ENCODE assay signal across 16 cellular contexts in the genomic region with DNA sequence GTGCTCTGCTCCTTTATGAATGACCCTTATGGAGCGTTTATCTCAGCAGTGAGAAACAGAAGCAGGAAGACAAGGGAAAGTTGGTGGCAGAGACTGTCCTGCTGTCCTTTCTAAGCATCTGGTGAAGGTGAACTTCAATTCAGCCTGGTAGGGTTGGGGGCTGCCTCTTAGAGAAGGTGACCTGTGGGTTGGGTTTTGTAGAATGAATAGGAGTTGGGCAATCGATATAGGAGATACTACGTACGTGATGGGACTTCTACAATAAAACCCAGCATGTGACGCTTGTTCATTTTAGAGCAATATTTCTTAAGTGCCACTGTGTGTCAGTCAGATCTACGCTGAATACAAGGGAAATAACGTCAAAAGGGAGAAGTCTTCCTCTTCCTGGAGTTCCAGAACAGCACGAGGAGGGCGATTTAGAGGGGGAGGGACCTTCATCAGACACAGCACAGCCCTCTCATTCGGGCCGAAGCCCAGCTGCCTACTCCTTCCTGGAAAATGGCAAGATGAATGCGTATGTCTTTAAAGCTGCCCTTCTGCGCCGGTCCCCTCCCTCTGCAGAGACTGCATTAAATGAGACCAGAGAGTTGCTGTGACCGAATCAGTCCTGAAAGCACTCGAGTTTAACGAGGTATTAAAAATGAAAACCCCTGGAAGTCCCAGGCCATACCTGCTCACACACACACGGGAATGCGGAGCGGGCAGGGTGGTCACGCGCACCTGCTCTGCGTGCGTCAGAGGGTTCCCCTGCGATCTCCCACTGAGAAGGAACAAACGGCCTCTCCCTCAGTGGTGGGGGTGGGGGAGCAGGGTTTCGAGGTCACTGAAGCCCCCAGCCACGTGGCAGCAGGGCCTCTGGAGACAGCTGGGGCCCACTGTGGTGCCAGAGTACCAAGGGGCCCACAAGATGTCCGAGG.
A peak's percentile ranks its signal among the peaks of the same experiment; 100 is the strongest.
DNase-seq lines count a peak whose midpoint lies in the region; ATAC-seq and TF ChIP-seq lines count a peak whose summit lies in the region.
"Had no signal": no experiment of that assay in that cellular context is flagged by ENCODE, and none has a peak within 500 bp of the region (broad histone marks: within the 10 kb centered on the region; RNA-seq: fewer than 3 reads in every experiment).

No MANE protein-coding gene starts in this region.

- no peak for TF ChIP-seq POLR2A in GM18505 (IDR thresholded peaks at IDR 0.05; ENCODE audit: borderline replicate concordance, extremely low read depth, insufficient read depth, insufficient read length)

- H3K9ac ChIP-seq in HUES6 (ENCODE audit: low read length) = no peak overlapping the region
- no peak overlapping the region for H3K9ac ChIP-seq in endodermal cell (ENCODE audit: extremely low read depth, low read length, poor library complexity, severe bottlenecking)

- no peak overlapping the region for H3K27ac ChIP-seq in right cardiac atrium (ENCODE audit: low read length)
- no peak overlapping the region for H3K27ac ChIP-seq in right atrium auricular region
- H3K27ac ChIP-seq in HUES6 (ENCODE audit: low read depth, low read length) = peak overlapping the region; percentile 56; the same call in 1 of the 2 replicates
- H3K27ac ChIP-seq in endodermal cell (ENCODE audit: low read depth, low read length) = peak overlapping the region; percentile 63
- H3K27ac ChIP-seq: cardiac muscle cell, neutrophil had no signal

- H3K27me3 Mint-ChIP-seq in endodermal cell (ENCODE audit: insufficient read depth) (no peaks in the 10 kb centered on the region), type B pancreatic cell (no peaks in the 10 kb centered on the region)

- H3K4me1 ChIP-seq in right cardiac atrium (ENCODE audit: control insufficient read depth, insufficient read depth, low read length) (no peaks in the 10 kb centered on the region), right atrium auricular region (peaks cover 0 to 7% of the 10 kb centered on the region in 2 donors), HUES6 (ENCODE audit: control insufficient read depth, insufficient read depth, low read length) (peaks cover 32% of the 10 kb centered on the region), endodermal cell (ENCODE audit: control insufficient read depth, insufficient read depth, low read length) (no peaks in the 10 kb centered on the region)

- H3K27me3 ChIP-seq in right cardiac atrium (ENCODE audit: control insufficient read depth, insufficient read depth) (no peaks in the 10 kb centered on the region), right atrium auricular region (no peaks in the 10 kb centered on the region), HUES6 (ENCODE audit: control insufficient read depth, insufficient read depth, low read length) (no peaks in the 10 kb centered on the region), endodermal cell (ENCODE audit: control insufficient read depth, insufficient read depth, low read length, poor library complexity, severe bottlenecking) (no peaks in the 10 kb centered on the region)
- H3K27me3 ChIP-seq: cardiac muscle cell, neutrophil had no signal

- DNase-seq in right cardiac atrium (peak in 2 of 3 donors; percentile 28 to 31), right atrium auricular region (ENCODE audit: low spot score) (no peak), endodermal cell (no peak), type B pancreatic cell (ENCODE audit: extremely low spot score, unreplicated experiment) (no peak)
- DNase-seq: activated naive CD4-positive, alpha-beta T cell treated with anti-CD3 and anti-CD28 coated beads for 36 hours; DMS53; head of caudate nucleus; left ventricle myocardium superior; MM.1S; NCI-H226 had no signal

- 78% methylated on average over 29 of the region's 29 CpGs for WGBS in right cardiac atrium
- 88 to 97% methylated on average over 10 to 29 of the region's 29 CpGs for WGBS in endodermal cell (ENCODE audit: insufficient coverage in 1 of 2, insufficient read length in 1 of 2), 2 experiments

- H3K36me3 ChIP-seq in right atrium auricular region (no peaks in the 10 kb centered on the region), HUES6 (ENCODE audit: control insufficient read depth, insufficient read depth, low read length) (peaks cover 11% of the 10 kb centered on the region), endodermal cell (ENCODE audit: control insufficient read depth, insufficient read depth, low read length) (no peaks in the 10 kb centered on the region)
- H3K36me3 ChIP-seq: cardiac muscle cell, neutrophil had no signal

- H3K4me3 Mint-ChIP-seq in endodermal cell (no peak overlapping the region), type B pancreatic cell (peak overlapping the region; percentile 13)
- H3K4me3 Mint-ChIP-seq: activated naive CD4-positive, alpha-beta T cell treated with anti-CD3 and anti-CD28 coated beads for 36 hours had no signal

- intact Hi-C loops in right cardiac atrium (cut with DNase I) = loop anchor here in 1 of 4 donors (10.0 kb wide), 1 partner anchor 71 kb away; no protein-coding TSS in a partner anchor

- H3K9me3 Mint-ChIP-seq in endodermal cell = no peaks in the 10 kb centered on the region
- H3K9me3 Mint-ChIP-seq in type B pancreatic cell = no peaks in the 10 kb centered on the region
- H3K9me3 Mint-ChIP-seq: activated naive CD4-positive, alpha-beta T cell treated with anti-CD3 and anti-CD28 coated beads for 36 hours had no signal

- H3K4me3 ChIP-seq in right cardiac atrium (ENCODE audit: low read length) (no peak overlapping the region), right atrium auricular region (no peak overlapping the region), HUES6 (ENCODE audit: low read depth, low read length) (no peak overlapping the region), endodermal cell (ENCODE audit: low read length) (no peak overlapping the region)
- H3K4me3 ChIP-seq: cardiac muscle cell had no signal

- no peak for TF ChIP-seq CTCF in right atrium auricular region (IDR thresholded peaks at IDR 0.05)
- TF ChIP-seq CTCF in endodermal cell (conservative IDR thresholded peaks at IDR 0.05) = no peak
- no peak for TF ChIP-seq CTCF in type B pancreatic cell (conservative IDR thresholded peaks at IDR 0.05)

- H3K36me3 Mint-ChIP-seq in endodermal cell (ENCODE audit: low read depth) (peaks cover 6% of the 10 kb centered on the region), type B pancreatic cell (peaks cover 10% of the 10 kb centered on the region)

- peak overlapping the region; percentile 76 for H3K27ac Mint-ChIP-seq in endodermal cell
- peak overlapping the region; percentile 2 for H3K27ac Mint-ChIP-seq in type B pancreatic cell
- H3K27ac Mint-ChIP-seq: activated naive CD4-positive, alpha-beta T cell treated with anti-CD3 and anti-CD28 coated beads for 36 hours had no signal

- H3K9me3 ChIP-seq in right cardiac atrium (ENCODE audit: control insufficient read depth, low read length) (no peaks in the 10 kb centered on the region), right atrium auricular region (no peaks in the 10 kb centered on the region), HUES6 (ENCODE audit: control insufficient read depth, insufficient read depth, low read depth, low read length) (no peaks in the 10 kb centered on the region), endodermal cell (ENCODE audit: control insufficient read depth, low read length) (no peaks in the 10 kb centered on the region)
- H3K9me3 ChIP-seq: neutrophil had no signal

- H3K4me1 Mint-ChIP-seq in endodermal cell (peaks cover 13% of the 10 kb centered on the region), type B pancreatic cell (ENCODE audit: unreplicated experiment) (peaks cover 37% of the 10 kb centered on the region)

- ATAC-seq in right cardiac atrium = no peak
- ATAC-seq in GM18867 (IDR thresholded peaks at IDR 0.05; ENCODE audit: unreplicated experiment) = no peak
- ATAC-seq in GM18505 (IDR thresholded peaks at IDR 0.05; ENCODE audit: unreplicated experiment) = no peak
- ATAC-seq in HG03196 (IDR thresholded peaks at IDR 0.05; ENCODE audit: unreplicated experiment) = no peak
- ATAC-seq: left ventricle myocardium superior had no signal

Comparison
In these comparisons a context has a peak if more than half of its experiments do, and no peak if none do; other contexts are left out.
1. DNase-seq: peak in right cardiac atrium (2 of 3); none in right atrium auricular region (single experiment), endodermal cell (single experiment) and type B pancreatic cell (single experiment).
2. H3K27ac ChIP-seq: peak in HUES6 (single experiment) and endodermal cell (single experiment); none in right cardiac atrium (single experiment) and right atrium auricular region (0 of 2).